In the genomic region with DNA sequence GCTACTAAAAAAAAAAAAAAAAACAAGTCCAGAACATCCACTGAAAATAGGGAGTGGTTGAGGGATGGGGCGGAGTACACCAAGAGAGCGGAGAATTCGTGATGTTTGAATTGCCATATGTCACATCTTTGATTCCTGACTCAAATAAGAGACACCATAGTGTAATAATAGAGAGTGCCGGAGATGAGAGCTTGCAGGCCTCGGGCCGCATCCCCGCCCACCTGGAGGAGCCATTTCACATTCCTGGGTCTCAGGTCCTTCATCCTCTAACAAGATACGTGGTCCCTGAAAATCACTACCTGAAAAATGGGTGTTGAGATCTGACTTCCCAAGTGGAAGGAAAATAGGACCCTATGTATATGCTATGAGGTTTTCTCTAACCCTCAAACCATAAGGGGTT, we compare ENCODE assay signal across 23 cellular contexts. TPM values are rescaled to one million over a fixed set of nuclear protein-coding genes. Genes with fewer than 3 reads are reported as not detected.
DNase-seq lines count a peak whose midpoint lies in the region; ATAC-seq and TF ChIP-seq lines count a peak whose summit lies in the region.
"Had no signal": no experiment of that assay in that cellular context is flagged by ENCODE, and none has a peak within 500 bp of the region (broad histone marks: within the 10 kb centered on the region; RNA-seq: fewer than 3 reads in every experiment).

No MANE protein-coding gene starts in this region.

- H3K4me2 ChIP-seq in HCT116 (ENCODE audit: low read length): peak overlapping the region; percentile 58
- peak overlapping the region; percentile 76 for H3K4me2 ChIP-seq in PC-3 (ENCODE audit: low read length)

- H3K27me3 ChIP-seq in HCT116 (ENCODE audit: insufficient read depth, low read length) (no peaks in the 10 kb centered on the region), PC-3 (ENCODE audit: low read length) (no peaks in the 10 kb centered on the region)
- H3K27me3 ChIP-seq: left lung had no signal

- no peak for TF ChIP-seq RAD21 in HCT116 (IDR thresholded peaks at IDR 0.05; ENCODE audit: low read depth)

- TF ChIP-seq CTCF in HCT116 (IDR thresholded peaks at IDR 0.05 in 2 of 3, conservative IDR thresholded peaks at IDR 0.05 in 1 of 3; ENCODE audit: borderline replicate concordance in 1 of 3, insufficient read depth in 1 of 3, low read depth in 2 of 3, low read length in 2 of 3) (no peak), PC-3 (conservative IDR thresholded peaks at IDR 0.05; ENCODE audit: low read depth, low read length) (no peak), endothelial cell (IDR thresholded peaks at IDR 0.05; ENCODE audit: unreplicated experiment) (no peak), osteocyte (IDR thresholded peaks at IDR 0.05) (no peak)

- TF ChIP-seq POLR2A in HCT116 (IDR thresholded peaks at IDR 0.05; ENCODE audit: borderline replicate concordance, extremely low read depth, insufficient read depth, insufficient read length): no peak

- no peak for ATAC-seq in HCT116
- 0 out of 2 replicates have a peak, but pooled peaks have one; percentile 2 for ATAC-seq in PC-3
- no peak for ATAC-seq in GM18867 (IDR thresholded peaks at IDR 0.05; ENCODE audit: unreplicated experiment)
- ATAC-seq: activated naive CD4-positive, alpha-beta T cell treated with anti-CD3 and anti-CD28 coated beads, Interleukin-2, amount 50 U/mL, for 72 hours; activated T-helper 17 cell treated with anti-CD3 and anti-CD28 coated beads, Interleukin-2, amount 50 U/mL, for 72 hours; CD8-positive, alpha-beta T cell; K562; left lung; stimulated activated memory B cell treated with anti-CD40 and anti-IgM and Interleukin-4, amounts not matched to agents 10 μg/mL and 1 μg/mL and 100 μg/mL, for 72 hours had no signal

- intact Hi-C loops in HCT116 (cut with micrococcal nuclease) (no loop called here), PC-3 (cut with micrococcal nuclease) (no loop called here)

- H4K20me1 ChIP-seq in HCT116 (ENCODE audit: insufficient read depth) (no peaks in the 10 kb centered on the region), PC-3 (ENCODE audit: low read length) (no peaks in the 10 kb centered on the region)

- peaks cover 12 to 22% of the 10 kb centered on the region in 2 experiments for H3K4me1 ChIP-seq in HCT116 (ENCODE audit: control insufficient read depth in 1 of 2, insufficient read depth in 2 of 2, low read length in 2 of 2)
- peaks cover 32% of the 10 kb centered on the region for H3K4me1 ChIP-seq in PC-3 (ENCODE audit: insufficient read depth, low read length)

- no peaks in the 10 kb centered on the region for H3K79me2 ChIP-seq in HCT116 (ENCODE audit: insufficient read depth, low read length)
- H3K79me2 ChIP-seq in PC-3 (ENCODE audit: low read length): peaks cover 44% of the 10 kb centered on the region

- H3K36me3 Mint-ChIP-seq in endothelial cell (ENCODE audit: low read depth, unreplicated experiment) (peaks cover 5% of the 10 kb centered on the region), osteocyte (ENCODE audit: unreplicated experiment) (peaks cover 5% of the 10 kb centered on the region)
- H3K36me3 Mint-ChIP-seq: activated naive CD4-positive, alpha-beta T cell treated with anti-CD3 and anti-CD28 coated beads, Interleukin-2, amount 50 U/mL, for 72 hours; CD8-positive, alpha-beta T cell; stimulated activated memory B cell treated with anti-CD40 and anti-IgM and Interleukin-4, amounts not matched to agents 10 μg/mL and 1 μg/mL and 100 μg/mL, for 72 hours had no signal

- CTCF ChIA-PET in HCT116 (lab: Charles Lee) (no interaction called here), PC-3 (lab: Charles Lee) (interaction anchor here (0.5 to 0.7 kb wide), 2 partner anchors 28 to 45 kb away, joined by 4 to 5 read pairs; no protein-coding TSS in a partner anchor)

- DNase-seq in HCT116 (ENCODE audit: low read depth, low spot score): no peak
- peak; percentile 35 for DNase-seq in PC-3
- DNase-seq in endothelial cell (ENCODE audit: low spot score): no peak
- DNase-seq in osteocyte (ENCODE audit: extremely low spot score, unreplicated experiment): no peak
- no peak for DNase-seq in 8988T
- DNase-seq in NCI-H748 treated with DMSO at 0.1 percent for 48 hours (lab: John Stamatoyannopoulos, UW): no peak
- no peak for DNase-seq in NCI-H1105 (lab: John Stamatoyannopoulos, UW)
- DNase-seq: activated CD4-positive, alpha-beta T cell treated with anti-CD3 and anti-CD28 coated beads, Interleukin-2, amount 10 ng/mL, durations not matched to agents 7 days and 5 days; CD8-positive, alpha-beta T cell; effector memory CD4-positive, alpha-beta T cell; H7; left lung; NCI-H1694 treated with DMSO at 0.1 percent for 48 hours; NCI-H226; NCI-H82; posterior cingulate gyrus; stimulated activated CD4-positive, alpha-beta T cell treated with anti-CD3 and anti-CD28 coated beads, Interleukin-2, amount 100 ng/mL, for 24 hours; T-helper 2 cell had no signal

- H3K9ac ChIP-seq in HCT116 (ENCODE audit: low read length) (0 out of 2 replicates have a peak overlapping the region, but pooled peaks have one; percentile 34), PC-3 (ENCODE audit: low read length) (peak overlapping the region; percentile 47)

- H3F3A ChIP-seq in PC-3 (ENCODE audit: low read length, unreplicated experiment): no peaks in the 10 kb centered on the region

- H3K27ac Mint-ChIP-seq in endothelial cell (ENCODE audit: unreplicated experiment) (peak overlapping the region; percentile 88), osteocyte (ENCODE audit: unreplicated experiment) (peak overlapping the region; percentile 84)
- H3K27ac Mint-ChIP-seq: activated CD4-positive, alpha-beta T cell treated with anti-CD3 and anti-CD28 coated beads, Interleukin-2, amount 10 ng/mL, durations not matched to agents 7 days and 5 days; activated naive CD4-positive, alpha-beta T cell treated with anti-CD3 and anti-CD28 coated beads, Interleukin-2, amount 50 U/mL, for 72 hours; activated T-helper 17 cell treated with anti-CD3 and anti-CD28 coated beads, Interleukin-2, amount 50 U/mL, for 72 hours; CD8-positive, alpha-beta T cell; stimulated activated memory B cell treated with anti-CD40 and anti-IgM and Interleukin-4, amounts not matched to agents 10 μg/mL and 1 μg/mL and 100 μg/mL, for 72 hours had no signal

- no peaks in the 10 kb centered on the region for H3K36me3 ChIP-seq in HCT116 (ENCODE audit: control insufficient read depth in 1 of 2, insufficient read depth in 2 of 2, low read length in 2 of 2)
- H3K36me3 ChIP-seq in PC-3 (ENCODE audit: low read depth, low read length): no peaks in the 10 kb centered on the region
- H3K36me3 ChIP-seq: left lung had no signal

- H3K9me2 ChIP-seq in HCT116 (ENCODE audit: insufficient read depth) (no peaks in the 10 kb centered on the region), PC-3 (replicated peaks; ENCODE audit: low read length) (no peaks in the 10 kb centered on the region)

- H3K27me3 Mint-ChIP-seq in endothelial cell (ENCODE audit: unreplicated experiment): no peaks in the 10 kb centered on the region
- peaks cover 6% of the 10 kb centered on the region for H3K27me3 Mint-ChIP-seq in osteocyte (ENCODE audit: unreplicated experiment)

- no peaks in the 10 kb centered on the region for H3K9me3 ChIP-seq in HCT116 (ENCODE audit: control insufficient read depth in 1 of 2, insufficient read depth in 1 of 2, low read depth in 1 of 2, low read length in 2 of 2)
- no peaks in the 10 kb centered on the region for H3K9me3 ChIP-seq in PC-3 (ENCODE audit: low read length)
- H3K9me3 ChIP-seq: left lung had no signal

- H3K4me3 Mint-ChIP-seq in endothelial cell (ENCODE audit: unreplicated experiment) (no peak overlapping the region), osteocyte (ENCODE audit: unreplicated experiment) (no peak overlapping the region)
- H3K4me3 Mint-ChIP-seq: activated CD4-positive, alpha-beta T cell treated with anti-CD3 and anti-CD28 coated beads, Interleukin-2, amount 10 ng/mL, durations not matched to agents 7 days and 5 days; activated T-helper 17 cell treated with anti-CD3 and anti-CD28 coated beads, Interleukin-2, amount 50 U/mL, for 72 hours; CD8-positive, alpha-beta T cell; stimulated activated memory B cell treated with anti-CD40 and anti-IgM and Interleukin-4, amounts not matched to agents 10 μg/mL and 1 μg/mL and 100 μg/mL, for 72 hours had no signal

- POLR2A ChIA-PET in HCT116 (lab: Charles Lee) (no interaction called here), PC-3 (lab: Charles Lee; ENCODE audit: unreplicated experiment) (interaction anchor here (0.6 to 1.4 kb wide), 4 partner anchors 15 to 48 kb away, joined by 3 to 14 read pairs (median 6); no protein-coding TSS in a partner anchor)

- H3K27ac ChIP-seq in HCT116 (ENCODE audit: low read depth, low read length) (no peak overlapping the region), PC-3 (ENCODE audit: low read length) (peak overlapping the region; percentile 91)
- H3K27ac ChIP-seq: left lung had no signal

- H2AFZ ChIP-seq in HCT116 (ENCODE audit: low read depth, low read length, poor library complexity, severe bottlenecking) (no peak overlapping the region), PC-3 (ENCODE audit: low read length) (no peak overlapping the region)

- H3K9me3 Mint-ChIP-seq in endothelial cell (ENCODE audit: unreplicated experiment): no peaks in the 10 kb centered on the region
- no peaks in the 10 kb centered on the region for H3K9me3 Mint-ChIP-seq in osteocyte (ENCODE audit: unreplicated experiment)
- H3K9me3 Mint-ChIP-seq: activated CD4-positive, alpha-beta T cell treated with anti-CD3 and anti-CD28 coated beads, Interleukin-2, amount 10 ng/mL, durations not matched to agents 7 days and 5 days; activated naive CD4-positive, alpha-beta T cell treated with anti-CD3 and anti-CD28 coated beads, Interleukin-2, amount 50 U/mL, for 72 hours; activated T-helper 17 cell treated with anti-CD3 and anti-CD28 coated beads, Interleukin-2, amount 50 U/mL, for 72 hours; CD8-positive, alpha-beta T cell; stimulated activated memory B cell treated with anti-CD40 and anti-IgM and Interleukin-4, amounts not matched to agents 10 μg/mL and 1 μg/mL and 100 μg/mL, for 72 hours had no signal

- H3K4me1 Mint-ChIP-seq in endothelial cell (ENCODE audit: unreplicated experiment): peaks cover 25% of the 10 kb centered on the region
- peaks cover 16% of the 10 kb centered on the region for H3K4me1 Mint-ChIP-seq in osteocyte (ENCODE audit: unreplicated experiment)
- H3K4me1 Mint-ChIP-seq: activated CD4-positive, alpha-beta T cell treated with anti-CD3 and anti-CD28 coated beads, Interleukin-2, amount 10 ng/mL, durations not matched to agents 7 days and 5 days; activated T-helper 17 cell treated with anti-CD3 and anti-CD28 coated beads, Interleukin-2, amount 50 U/mL, for 72 hours; stimulated activated memory B cell treated with anti-CD40 and anti-IgM and Interleukin-4, amounts not matched to agents 10 μg/mL and 1 μg/mL and 100 μg/mL, for 72 hours had no signal

- BruUV-seq in HCT116 (replicated peaks; lab: Mats Ljungman, UMichigan): no TSS peak
- no TSS peak for BruUV-seq in PC-3 (replicated peaks; lab: Mats Ljungman, UMichigan)

- RAD21 ChIA-PET in HCT116 (lab: Charles Lee; ENCODE audit: low non-redundant PET in 1 of 2, low total read pairs in 2 of 2, uncharacterized antibody in 2 of 2, unreplicated experiment in 2 of 2): no interaction called here

- no peak overlapping the region; a peak in 1 of 4 replicates for H3K4me3 ChIP-seq in HCT116 (replicated peaks in 1 of 2; ENCODE audit: low read depth in 1 of 2, low read length in 2 of 2)
- H3K4me3 ChIP-seq in PC-3 (ENCODE audit: low read length): peak overlapping the region; percentile 49; the same call in 1 of the 2 replicates
- H3K4me3 ChIP-seq: K562, left lung had no signal

RNA-seq across cellular contexts. Expression of a gene that starts 46.8 kb away (rescaled TPM):
- total RNA-seq in HCT116 (2021; ENCODE audit: unreplicated experiment) (3.9 TPM), PC-3 (2014; rRNA removed) (7.5 and 8.2 TPM in 2 replicates), endothelial cell (ENCODE audit: unreplicated experiment) (10.8 TPM), osteocyte (12.2 and 12.8 TPM in 2 replicates)
- polyA plus RNA-seq in HCT116 (2012): 1.8 and 2.0 TPM in 2 replicates
